In genomic region chrX:94751611-94752010, GRCh38 we compare ENCODE assay signal across 3 cellular contexts.
TF ChIP-seq lines count a peak whose summit lies in the region.

No MANE protein-coding gene starts in this region.

TF ChIP-seq in SK-N-SH, 30 proteins besides CTCF, POLR2A, EP300 and RAD21 (continued from another document):
- TF ChIP-seq USF1 (IDR thresholded peaks at IDR 0.05; ENCODE audit: borderline replicate concordance, low read depth) (no peak), FOXJ3 (CRISPR knock-in tag; IDR thresholded peaks at IDR 0.05) (no peak), SIN3A (IDR thresholded peaks at IDR 0.05; ENCODE audit: borderline replicate concordance, low read depth, low read length) (no peak), CHD2 (IDR thresholded peaks at IDR 0.05; ENCODE audit: low read length, partially characterized antibody) (no peak), RXRA (IDR thresholded peaks at IDR 0.05; ENCODE audit: borderline replicate concordance, low read depth) (no peak), MEF2A (IDR thresholded peaks at IDR 0.05; ENCODE audit: borderline replicate concordance, low read depth) (no peak), IRF3 (IDR thresholded peaks at IDR 0.05; ENCODE audit: low read depth, low read length) (no peak), POLR2AphosphoS5 (IDR thresholded peaks at IDR 0.05; ENCODE audit: low read depth, low read length) (no peak), RCOR1 (IDR thresholded peaks at IDR 0.05; ENCODE audit: low read length) (no peak), FOXM1 (IDR thresholded peaks at IDR 0.05; ENCODE audit: low read depth) (no peak), MXI1 (IDR thresholded peaks at IDR 0.05; ENCODE audit: low read depth, low read length) (no peak)
- TF ChIP-seq, protein P1, sequence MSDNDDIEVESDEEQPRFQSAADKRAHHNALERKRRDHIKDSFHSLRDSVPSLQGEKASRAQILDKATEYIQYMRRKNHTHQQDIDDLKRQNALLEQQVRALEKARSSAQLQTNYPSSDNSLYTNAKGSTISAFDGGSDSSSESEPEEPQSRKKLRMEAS (IDR thresholded peaks at IDR 0.05; ENCODE audit: low read depth): no peak
- TF ChIP-seq, protein P2, sequence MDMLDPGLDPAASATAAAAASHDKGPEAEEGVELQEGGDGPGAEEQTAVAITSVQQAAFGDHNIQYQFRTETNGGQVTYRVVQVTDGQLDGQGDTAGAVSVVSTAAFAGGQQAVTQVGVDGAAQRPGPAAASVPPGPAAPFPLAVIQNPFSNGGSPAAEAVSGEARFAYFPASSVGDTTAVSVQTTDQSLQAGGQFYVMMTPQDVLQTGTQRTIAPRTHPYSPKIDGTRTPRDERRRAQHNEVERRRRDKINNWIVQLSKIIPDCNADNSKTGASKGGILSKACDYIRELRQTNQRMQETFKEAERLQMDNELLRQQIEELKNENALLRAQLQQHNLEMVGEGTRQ (IDR thresholded peaks at IDR 0.05; ENCODE audit: borderline replicate concordance, low read depth, low read length): no peak

TF ChIP-seq in SK-N-SH treated with all-trans-retinoic acid at 6 μM for 48 hours, 23 proteins besides CTCF, POLR2A, EP300 and RAD21 (continued from another document):
- TF ChIP-seq, protein P3, sequence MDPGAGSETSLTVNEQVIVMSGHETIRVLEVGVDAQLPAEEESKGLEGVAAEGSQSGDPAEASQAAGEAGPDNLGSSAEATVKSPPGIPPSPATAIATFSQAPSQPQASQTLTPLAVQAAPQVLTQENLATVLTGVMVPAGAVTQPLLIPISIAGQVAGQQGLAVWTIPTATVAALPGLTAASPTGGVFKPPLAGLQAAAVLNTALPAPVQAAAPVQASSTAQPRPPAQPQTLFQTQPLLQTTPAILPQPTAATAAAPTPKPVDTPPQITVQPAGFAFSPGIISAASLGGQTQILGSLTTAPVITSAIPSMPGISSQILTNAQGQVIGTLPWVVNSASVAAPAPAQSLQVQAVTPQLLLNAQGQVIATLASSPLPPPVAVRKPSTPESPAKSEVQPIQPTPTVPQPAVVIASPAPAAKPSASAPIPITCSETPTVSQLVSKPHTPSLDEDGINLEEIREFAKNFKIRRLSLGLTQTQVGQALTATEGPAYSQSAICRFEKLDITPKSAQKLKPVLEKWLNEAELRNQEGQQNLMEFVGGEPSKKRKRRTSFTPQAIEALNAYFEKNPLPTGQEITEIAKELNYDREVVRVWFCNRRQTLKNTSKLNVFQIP (CRISPR knock-in tag; IDR thresholded peaks at IDR 0.05; ENCODE audit: borderline replicate concordance, low read depth): no peak
- TF ChIP-seq CSRNP3 (CRISPR knock-in tag; IDR thresholded peaks at IDR 0.05) (no peak), ESRRG (CRISPR knock-in tag; IDR thresholded peaks at IDR 0.05) (no peak), TCF4 (CRISPR knock-in tag; IDR thresholded peaks at IDR 0.05; ENCODE audit: borderline replicate concordance) (no peak), RARB (CRISPR knock-in tag; IDR thresholded peaks at IDR 0.05) (no peak), ZC3H10 (CRISPR knock-in tag; IDR thresholded peaks at IDR 0.05) (no peak), ARNTL (CRISPR knock-in tag; IDR thresholded peaks at IDR 0.05; ENCODE audit: borderline replicate concordance, low read depth) (no peak), TOX (CRISPR knock-in tag; IDR thresholded peaks at IDR 0.05; ENCODE audit: borderline replicate concordance) (no peak), ZFP3 (CRISPR knock-in tag; IDR thresholded peaks at IDR 0.05) (no peak), ZNF565 (CRISPR knock-in tag; conservative IDR thresholded peaks at IDR 0.05; ENCODE audit: low read depth) (no peak), PATZ1 (CRISPR knock-in tag; IDR thresholded peaks at IDR 0.05; ENCODE audit: borderline replicate concordance) (no peak), OSR1 (CRISPR knock-in tag; IDR thresholded peaks at IDR 0.05) (no peak)
- TF ChIP-seq, protein P4, sequence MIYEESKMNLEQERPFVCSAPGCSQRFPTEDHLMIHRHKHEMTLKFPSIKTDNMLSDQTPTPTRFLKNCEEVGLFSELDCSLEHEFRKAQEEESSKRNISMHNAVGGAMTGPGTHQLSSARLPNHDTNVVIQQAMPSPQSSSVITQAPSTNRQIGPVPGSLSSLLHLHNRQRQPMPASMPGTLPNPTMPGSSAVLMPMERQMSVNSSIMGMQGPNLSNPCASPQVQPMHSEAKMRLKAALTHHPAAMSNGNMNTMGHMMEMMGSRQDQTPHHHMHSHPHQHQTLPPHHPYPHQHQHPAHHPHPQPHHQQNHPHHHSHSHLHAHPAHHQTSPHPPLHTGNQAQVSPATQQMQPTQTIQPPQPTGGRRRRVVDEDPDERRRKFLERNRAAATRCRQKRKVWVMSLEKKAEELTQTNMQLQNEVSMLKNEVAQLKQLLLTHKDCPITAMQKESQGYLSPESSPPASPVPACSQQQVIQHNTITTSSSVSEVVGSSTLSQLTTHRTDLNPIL (CRISPR knock-in tag; IDR thresholded peaks at IDR 0.05; ENCODE audit: low read depth): no peak

TF ChIP-seq in WTC11, 78 proteins besides CTCF, POLR2A, EP300 and RAD21 (continued from another document):
- no peak for TF ChIP-seq AFF4 (CRISPR knock-in tag; IDR thresholded peaks at IDR 0.05; ENCODE audit: borderline replicate concordance)
- TF ChIP-seq ZNF671 (CRISPR knock-in tag; IDR thresholded peaks at IDR 0.05): no peak
- TF ChIP-seq ZNF512 (CRISPR knock-in tag; IDR thresholded peaks at IDR 0.05; ENCODE audit: borderline replicate concordance): no peak
